8 cellular contexts compared by ENCODE assay signal in the genomic region with DNA sequence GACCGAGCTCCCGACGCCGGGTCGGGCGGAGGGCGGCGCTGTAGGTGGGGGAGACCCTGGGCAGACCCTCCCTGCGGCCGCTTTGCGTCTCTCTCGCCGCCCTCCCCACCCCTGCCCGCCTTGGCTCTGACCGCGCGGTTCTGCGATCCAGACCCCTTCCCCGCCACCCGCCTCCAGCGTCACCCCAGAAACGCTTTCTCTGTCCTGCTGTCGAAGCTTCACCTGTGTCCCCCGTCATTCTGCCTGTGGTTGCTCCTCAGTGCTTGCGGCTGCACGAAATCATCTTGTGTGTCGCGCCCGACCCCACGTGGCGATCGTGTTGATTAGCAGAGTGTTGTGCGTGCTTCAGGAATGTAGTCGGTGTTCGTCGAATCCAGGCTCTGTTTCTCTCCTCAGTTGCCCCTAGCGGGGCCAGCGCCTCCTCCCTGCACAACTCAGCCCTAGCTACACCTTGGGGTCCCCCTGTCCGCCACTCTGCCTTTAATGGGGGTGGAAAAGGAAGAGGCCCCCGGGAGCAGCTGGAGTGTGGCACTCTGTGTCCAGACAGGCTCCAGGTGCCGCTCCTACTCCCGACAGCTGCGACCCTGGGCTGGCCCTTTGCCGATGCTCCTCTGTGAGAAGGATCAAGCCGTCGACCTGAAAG. TPM values are rescaled to one million over a fixed set of nuclear protein-coding genes. Genes with fewer than 3 reads are reported as not detected.
DNase-seq lines count a peak whose midpoint lies in the region; ATAC-seq and TF ChIP-seq lines count a peak whose summit lies in the region.

No MANE protein-coding gene starts in this region.

- no peaks in the 10 kb centered on the region for H3K9me3 Mint-ChIP-seq in activated naive CD8-positive, alpha-beta T cell treated with anti-CD3 and anti-CD28 coated beads, Interleukin-2, amount 50 U/mL, for 24 hours

- TF ChIP-seq POLR2A in prostate gland (IDR thresholded peaks at IDR 0.05): no peak

- peak overlapping the region; percentile 95 for H3K4me3 Mint-ChIP-seq in activated naive CD8-positive, alpha-beta T cell treated with anti-CD3 and anti-CD28 coated beads, Interleukin-2, amount 50 U/mL, for 24 hours

- H3K27ac Mint-ChIP-seq in activated naive CD8-positive, alpha-beta T cell treated with anti-CD3 and anti-CD28 coated beads, Interleukin-2, amount 50 U/mL, for 24 hours: peak overlapping the region; percentile 94

- H3K36me3 ChIP-seq in KOPT-K1 (ENCODE audit: insufficient read depth, low read length): peaks cover 37% of the 10 kb centered on the region
- peaks cover 0 to 28% (median 3%) of the 10 kb centered on the region in 9 donors for H3K36me3 ChIP-seq in heart right ventricle
- no peaks in the 10 kb centered on the region for H3K36me3 ChIP-seq in prostate gland

- DNase-seq in SIG-M5 treated with dmso at 0.1 percent for 504 hours (lab: John Stamatoyannopoulos, UW; ENCODE audit: unreplicated experiment) (peak; percentile 40), SIG-M5 (lab: John Stamatoyannopoulos, UW) (no peak), SW480 (ENCODE audit: low spot score) (peak; percentile 79), heart right ventricle (peak in 1 of 2 donors; percentile 42), prostate gland (ENCODE audit: low spot score) (peak; percentile 69), ureter (ENCODE audit: low spot score) (peak; percentile 80)
- DNase-seq in activated naive CD8-positive, alpha-beta T cell treated with anti-CD3 and anti-CD28 coated beads, Interleukin-2, amount 50 U/mL, for 24 hours: peak; percentile 65

- H3K27me3 Mint-ChIP-seq in activated naive CD8-positive, alpha-beta T cell treated with anti-CD3 and anti-CD28 coated beads, Interleukin-2, amount 50 U/mL, for 24 hours: no peaks in the 10 kb centered on the region

- H3K4me1 ChIP-seq in heart right ventricle: peaks cover 19 to 53% (median 36%) of the 10 kb centered on the region in 9 donors
- H3K4me1 ChIP-seq in prostate gland (replicated peaks): peaks cover 6% of the 10 kb centered on the region

- intact Hi-C loops in heart right ventricle (cut with DNase I) (loop anchor here in 7 of 10 donors (2.0 to 10.0 kb wide), 6 partner anchors 46 to 149 kb away; a partner anchor contains a TSS), prostate gland (cut with DNase I) (loop anchor here (5.0 kb wide), 2 partner anchors 66 to 144 kb away; a partner anchor contains a TSS)

- no peaks in the 10 kb centered on the region for H3K27me3 ChIP-seq in heart right ventricle
- no peaks in the 10 kb centered on the region for H3K27me3 ChIP-seq in prostate gland (replicated peaks; ENCODE audit: insufficient read depth)

- peak; percentile 6 for ATAC-seq in activated naive CD8-positive, alpha-beta T cell treated with anti-CD3 and anti-CD28 coated beads, Interleukin-2, amount 50 U/mL, for 24 hours
- ATAC-seq in heart right ventricle: peak in 1 of 8 donors; percentile 3

- H3K4me3 ChIP-seq in heart right ventricle (peak overlapping the region; percentile 72 to 100 (median 96)), prostate gland (peak overlapping the region; percentile 95 to 96)

- H3K9me3 ChIP-seq in KOPT-K1 (ENCODE audit: insufficient read depth, low read length, poor library complexity, severe bottlenecking) (no peaks in the 10 kb centered on the region), heart right ventricle (no peaks in the 10 kb centered on the region), prostate gland (no peaks in the 10 kb centered on the region)

- peaks cover 33% of the 10 kb centered on the region for H3K4me1 Mint-ChIP-seq in activated naive CD8-positive, alpha-beta T cell treated with anti-CD3 and anti-CD28 coated beads, Interleukin-2, amount 50 U/mL, for 24 hours

- TF ChIP-seq CTCF in heart right ventricle (IDR thresholded peaks at IDR 0.05): peak in 6 of 9 donors; percentile 11 to 37 (median 28)
- TF ChIP-seq CTCF in prostate gland (IDR thresholded peaks at IDR 0.05): peak in 2 of 4 experiments; percentile 31 to 48

- H3K36me3 Mint-ChIP-seq in activated naive CD8-positive, alpha-beta T cell treated with anti-CD3 and anti-CD28 coated beads, Interleukin-2, amount 50 U/mL, for 24 hours (ENCODE audit: low read depth): peaks cover 13% of the 10 kb centered on the region

- 3 to 4% methylated on average over 46 of the region's 46 CpGs for WGBS in heart right ventricle, 2 donors
- 3% methylated on average over 42 of the region's 46 CpGs for WGBS in prostate gland

- H3K27ac ChIP-seq in KOPT-K1 (ENCODE audit: low read depth, low read length, poor library complexity, severe bottlenecking): peak overlapping the region; percentile 68
- peak overlapping the region; percentile 41 to 96 (median 90) for H3K27ac ChIP-seq in heart right ventricle
- H3K27ac ChIP-seq in prostate gland: peak overlapping the region; percentile 73 to 94

RNA-seq across cellular contexts. Expression of a gene that starts 0.9 kb away (rescaled TPM):
- 10 to 100 TPM; 16.7 to 37.9 (median 24.8) TPM for total RNA-seq in heart right ventricle
- polyA plus RNA-seq in heart right ventricle: 10 to 100 TPM; 31.4 to 55.5 TPM
- total RNA-seq in prostate gland: 10 to 100 TPM; 46.3 to 50.3 TPM
- 28.6 TPM for total RNA-seq in ureter

RNA-seq across cellular contexts. Expression of a gene that starts 9.1 kb away (rescaled TPM):
- total RNA-seq in heart right ventricle: 1 to 10 TPM in 1 of 10 donors, under 1 TPM in 5, not detected in 4; 0.05 to 2.3 (median 0.19) TPM
- polyA plus RNA-seq in heart right ventricle: under 1 TPM; 0.13 to 0.37 TPM
- total RNA-seq in prostate gland: 1 to 10 TPM; 8.4 to 9.1 TPM
- 17.9 TPM for total RNA-seq in ureter

RNA-seq across cellular contexts. Expression of a gene that starts 36.1 kb away (rescaled TPM):
- 10 to 100 TPM; 20.4 to 52.4 (median 30.0) TPM for total RNA-seq in heart right ventricle
- 100 to 1,000 TPM in 1 of 2 donors, 10 to 100 TPM in 1; 56.0 to 187 TPM for polyA plus RNA-seq in heart right ventricle
- total RNA-seq in prostate gland: 10 to 100 TPM; 40.4 to 75.6 TPM
- total RNA-seq in ureter: 73.9 TPM

RNA-seq across cellular contexts. Expression of a gene that starts 56.1 kb away (rescaled TPM):
- total RNA-seq in heart right ventricle (100 to 1,000 TPM; 118 to 221 (median 153) TPM), prostate gland (100 to 1,000 TPM; 221 to 272 TPM), ureter (182 TPM)
- polyA plus RNA-seq in heart right ventricle: 100 to 1,000 TPM in 1 of 2 donors, 10 to 100 TPM in 1; 37.4 to 189 TPM

RNA-seq across cellular contexts. Expression of a gene that starts 56.9 kb away (rescaled TPM):
- total RNA-seq in heart right ventricle (1 to 10 TPM in 4 of 10 donors, under 1 TPM in 6; 0.19 to 3.0 (median 0.74) TPM), prostate gland (10 to 100 TPM; 58.6 to 88.4 TPM), ureter (78.5 TPM)
- polyA plus RNA-seq in heart right ventricle: under 1 TPM; 0.13 to 0.80 TPM
